ENCODE assay signal across 8 cellular contexts in the genomic region with DNA sequence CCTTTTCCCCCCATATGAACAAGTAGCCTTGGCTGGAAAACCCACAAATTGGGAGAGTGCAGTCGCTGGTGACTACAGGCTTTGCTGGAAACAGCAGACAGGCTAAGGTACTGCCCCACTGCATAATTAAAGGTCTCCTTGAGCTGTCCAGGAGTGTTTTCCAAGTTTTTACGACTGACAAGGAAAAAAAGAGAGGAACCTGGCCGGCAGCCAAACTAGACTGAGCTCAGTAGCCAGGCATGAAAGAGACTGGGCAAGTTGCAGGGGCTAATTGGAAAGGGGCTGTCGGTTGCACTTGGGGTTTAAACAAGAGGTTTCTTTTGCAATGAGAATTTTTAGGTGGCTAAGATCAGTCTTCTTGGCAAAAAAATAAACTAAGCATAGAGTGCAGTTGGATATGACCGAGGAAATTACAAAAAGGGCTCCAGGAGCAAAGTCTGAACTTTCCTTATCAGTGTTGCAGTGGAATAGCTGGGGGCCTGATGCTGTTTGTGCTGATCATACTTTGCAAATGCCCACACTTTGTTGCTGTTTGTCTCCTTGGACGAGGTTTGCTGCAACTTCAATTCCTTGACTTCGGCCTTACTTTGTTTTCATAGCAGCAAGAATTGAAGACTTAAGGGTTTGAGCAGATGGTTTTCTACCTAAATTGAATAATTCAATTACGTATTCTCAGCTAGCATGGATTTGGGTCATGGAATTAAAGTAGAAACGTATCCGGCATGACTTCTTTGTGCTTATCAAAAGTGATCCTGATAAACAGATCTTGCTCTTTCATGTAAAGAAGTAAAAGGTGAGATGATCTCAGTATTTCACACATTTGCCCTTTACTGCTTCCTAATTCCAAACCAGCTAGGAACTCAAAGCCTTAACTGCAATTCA. TPM values are rescaled to one million over a fixed set of nuclear protein-coding genes. Genes with fewer than 3 reads are reported as not detected.
DNase-seq lines count a peak whose midpoint lies in the region; ATAC-seq, FAIRE-seq and TF ChIP-seq lines count a peak whose summit lies in the region.

No MANE protein-coding gene starts in this region.

- peak; percentile 61 for DNase-seq in HFF-Myc (ENCODE audit: extremely low read depth, low read depth)
- DNase-seq in SJSA1 (ENCODE audit: low read depth in 1 of 2, low spot score in 2 of 2): peak; percentile 83 to 86
- peak; percentile 48 for DNase-seq in foreskin melanocyte
- DNase-seq in omental fat pad (ENCODE audit: low spot score): peak; percentile 24
- no peak for DNase-seq in mesenteric fat pad (ENCODE audit: low spot score)
- DNase-seq in GM12891 (ENCODE audit: insufficient read length, low spot score): no peak

- FAIRE-seq in GM12891 (lab: Jason Lieb, UNC): no peak

- H3K27ac ChIP-seq in SJSA1: peak overlapping the region; percentile 89

- H3K36me3 ChIP-seq in SJSA1: peaks cover 11% of the 10 kb centered on the region

- no peaks in the 10 kb centered on the region for H3K27me3 ChIP-seq in SJSA1 (replicated peaks)

- H3K9me3 ChIP-seq in SJSA1 (replicated peaks): no peaks in the 10 kb centered on the region

- no peak for TF ChIP-seq CTCF in HFF-Myc (IDR thresholded peaks at IDR 0.05; ENCODE audit: low read depth, low read length, missing control alignments)
- no peak for TF ChIP-seq CTCF in omental fat pad (IDR thresholded peaks at IDR 0.05)

- H3K4me3 ChIP-seq in HFF-Myc (replicated peaks; ENCODE audit: low read depth, low read length) (peak overlapping the region; percentile 90), SJSA1 (peak overlapping the region; percentile 78)

- peaks cover 11% of the 10 kb centered on the region for H3K4me1 ChIP-seq in SJSA1 (replicated peaks)

- peak; percentile 42 for ATAC-seq in omental fat pad (ENCODE audit: low FRiP score)
- ATAC-seq in GM18861 (IDR thresholded peaks at IDR 0.05; ENCODE audit: unreplicated experiment): no peak
- no peak for ATAC-seq in HG02840 (IDR thresholded peaks at IDR 0.05; ENCODE audit: low FRiP score, unreplicated experiment)

- no peak for TF ChIP-seq POLR2A in GM12891 (IDR thresholded peaks at IDR 0.05; ENCODE audit: low read depth, low read length)

TF ChIP-seq in GM12891, 5 proteins besides CTCF, POLR2A, EP300 and RAD21:
- TF ChIP-seq PAX5 (IDR thresholded peaks at IDR 0.05; ENCODE audit: insufficient read depth, low read length, severe bottlenecking) (no peak), SPI1 (IDR thresholded peaks at IDR 0.05; ENCODE audit: low read depth, low read length) (no peak), POU2F2 (IDR thresholded peaks at IDR 0.05; ENCODE audit: low read depth, low read length) (no peak), TAF1 (IDR thresholded peaks at IDR 0.05; ENCODE audit: low read depth, low read length) (no peak)

RNA-seq across cellular contexts. Expression of gene GULP1, which starts 2.2 kb away (rescaled TPM):
- total RNA-seq in SJSA1 (2014; rRNA removed; shearing (Covaris generic)): 108 and 135 TPM in 2 replicates
- 10 to 100 TPM; 14.1 to 31.5 (median 16.5) TPM for total RNA-seq in omental fat pad
- 11.1 TPM for total RNA-seq in mesenteric fat pad
- polyA plus RNA-seq in GM12891 (2012; ENCODE audit: low read depth, missing spikeins): not detected

Comparison
In these comparisons a context has a peak if more than half of its experiments do, and no peak if none do; other contexts are left out.
1. DNase-seq: peak in HFF-Myc (single experiment), SJSA1 (2 of 2), foreskin melanocyte (single experiment) and omental fat pad (single experiment); none in mesenteric fat pad (single experiment) and GM12891 (single experiment).